In the genomic region with DNA sequence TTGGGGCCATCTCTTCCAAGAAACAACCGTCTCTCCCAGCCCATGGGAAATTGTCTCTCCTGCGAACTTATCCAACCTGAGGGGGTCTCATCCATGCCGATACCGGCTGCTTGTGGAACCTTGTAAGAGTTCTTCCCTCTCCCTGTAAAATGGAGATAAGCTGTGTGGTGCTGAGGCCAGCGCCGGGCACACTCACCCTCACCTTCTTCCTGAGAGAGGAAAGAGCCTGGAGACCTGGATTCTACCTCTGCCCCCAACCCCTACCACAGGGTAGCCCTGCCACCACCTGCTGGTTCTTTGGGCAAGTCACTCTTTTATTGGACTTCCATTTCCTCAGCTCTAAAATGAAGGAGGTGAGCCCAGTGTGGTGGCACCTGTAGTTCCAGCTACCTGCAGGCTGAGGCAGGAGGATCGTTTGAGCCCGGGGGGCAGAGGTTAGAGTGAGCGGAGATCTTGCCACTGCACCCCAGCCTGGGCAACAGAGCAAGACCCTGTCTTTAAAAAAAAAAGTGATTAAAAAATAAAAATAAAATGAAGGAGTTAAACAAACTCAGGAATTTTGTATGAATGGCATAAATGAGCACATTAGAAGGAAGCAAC, we compare ENCODE assay signal across 8 cellular contexts. TPM values are rescaled to one million over a fixed set of nuclear protein-coding genes. Genes with fewer than 3 reads are reported as not detected.
DNase-seq lines count a peak whose midpoint lies in the region; ATAC-seq and TF ChIP-seq lines count a peak whose summit lies in the region.

No MANE protein-coding gene starts in this region.

- peak overlapping the region; percentile 99 for H3K4me2 ChIP-seq in PC-3 (ENCODE audit: low read length)

- H2AFZ ChIP-seq in PC-3 (ENCODE audit: low read length) (peak overlapping the region; percentile 99), neuron (ENCODE audit: low read depth, low read length) (peak overlapping the region; percentile 92)

- TF ChIP-seq CTCF in PC-3 (conservative IDR thresholded peaks at IDR 0.05; ENCODE audit: low read depth, low read length) (no peak), endodermal cell (conservative IDR thresholded peaks at IDR 0.05) (no peak)

- H3K9me3 Mint-ChIP-seq in endodermal cell: no peaks in the 10 kb centered on the region

- H3K9me3 ChIP-seq in ES-I3 (ENCODE audit: control insufficient read depth, insufficient read depth, low read length) (no peaks in the 10 kb centered on the region), PC-3 (ENCODE audit: low read length) (no peaks in the 10 kb centered on the region), endodermal cell (ENCODE audit: control insufficient read depth, low read length) (no peaks in the 10 kb centered on the region), neuron (ENCODE audit: low read length) (no peaks in the 10 kb centered on the region)

- no peaks in the 10 kb centered on the region for H3F3A ChIP-seq in PC-3 (ENCODE audit: low read length, unreplicated experiment)

- H3K9me2 ChIP-seq in PC-3 (replicated peaks; ENCODE audit: low read length): no peaks in the 10 kb centered on the region

- DNase-seq in PC-3 (peak; percentile 10), endodermal cell (peak; percentile 61), 8988T (no peak)
- no peak for DNase-seq in activated effector memory CD4-positive, alpha-beta T cell treated with anti-CD3 and anti-CD28 coated beads, Interleukin-2, amount 50 U/mL, for 16 hours

- peak overlapping the region; percentile 87 for H3K9ac ChIP-seq in ES-I3 (ENCODE audit: low read depth, low read length)
- H3K9ac ChIP-seq in PC-3 (ENCODE audit: low read length): no peak overlapping the region
- H3K9ac ChIP-seq in endodermal cell (ENCODE audit: extremely low read depth, low read length, poor library complexity, severe bottlenecking): no peak overlapping the region

- CTCF ChIA-PET in PC-3 (lab: Charles Lee): no interaction called here

- H3K4me3 ChIP-seq in PC-3 (ENCODE audit: low read length) (peak overlapping the region; percentile 85), endodermal cell (ENCODE audit: low read length) (peak overlapping the region; percentile 84), neuron (ENCODE audit: low read length) (peak overlapping the region; percentile 55)

- H3K27me3 ChIP-seq in PC-3 (ENCODE audit: low read length) (no peaks in the 10 kb centered on the region), endodermal cell (ENCODE audit: control insufficient read depth, insufficient read depth, low read length, poor library complexity, severe bottlenecking) (peaks cover 29% of the 10 kb centered on the region), neuron (ENCODE audit: insufficient read depth, low read length) (no peaks in the 10 kb centered on the region)

- intact Hi-C loops in PC-3 (cut with micrococcal nuclease): loop anchor here (2.0 to 5.0 kb wide), 2 partner anchors 37 to 51 kb away; a partner anchor contains a TSS

- H3K27ac ChIP-seq in PC-3 (ENCODE audit: low read length): no peak overlapping the region
- H3K27ac ChIP-seq in endodermal cell (ENCODE audit: low read depth, low read length): no peak overlapping the region

- H3K4me3 Mint-ChIP-seq in endodermal cell: peak overlapping the region; percentile 51

- H3K27ac Mint-ChIP-seq in endodermal cell: no peak overlapping the region

- POLR2A ChIA-PET in PC-3 (lab: Charles Lee; ENCODE audit: unreplicated experiment): interaction anchor here (0.6 kb wide), 1 partner anchor 28 kb away, joined by 3 read pairs; no protein-coding TSS in a partner anchor

- H4K20me1 ChIP-seq in PC-3 (ENCODE audit: low read length): no peaks in the 10 kb centered on the region

- H3K4me1 ChIP-seq in ES-I3 (ENCODE audit: insufficient read depth, low read length) (peaks cover 5% of the 10 kb centered on the region; the same call in 1 of the 2 replicates), PC-3 (ENCODE audit: insufficient read depth, low read length) (peaks cover 5% of the 10 kb centered on the region), endodermal cell (ENCODE audit: control insufficient read depth, insufficient read depth, low read length) (no peaks in the 10 kb centered on the region), neuron (ENCODE audit: insufficient read depth, low read length) (peaks cover 8% of the 10 kb centered on the region)

- WGBS in endodermal cell (ENCODE audit: insufficient coverage in 1 of 2, insufficient read length in 1 of 2), 2 experiments: 8 to 43% methylated on average over 2 to 9 of the region's 9 CpGs

- H3K79me2 ChIP-seq in PC-3 (ENCODE audit: low read length): no peaks in the 10 kb centered on the region

- ATAC-seq in PC-3 (peak; percentile 11), GM19397 (IDR thresholded peaks at IDR 0.05; ENCODE audit: unreplicated experiment) (no peak), HG03469 (IDR thresholded peaks at IDR 0.05; ENCODE audit: unreplicated experiment) (no peak)

- H3K36me3 ChIP-seq in ES-I3 (ENCODE audit: insufficient read depth, low read length) (no peaks in the 10 kb centered on the region), PC-3 (ENCODE audit: low read depth, low read length) (no peaks in the 10 kb centered on the region), endodermal cell (ENCODE audit: control insufficient read depth, insufficient read depth, low read length) (no peaks in the 10 kb centered on the region), neuron (ENCODE audit: insufficient read depth, low read length) (no peaks in the 10 kb centered on the region)

- H3K27me3 Mint-ChIP-seq in endodermal cell (ENCODE audit: insufficient read depth): peaks cover 47% of the 10 kb centered on the region

- TSS peak; percentile 70 for BruUV-seq in PC-3 (replicated peaks; lab: Mats Ljungman, UMichigan)

- H3K36me3 Mint-ChIP-seq in endodermal cell (ENCODE audit: low read depth): no peaks in the 10 kb centered on the region

- H3K4me1 Mint-ChIP-seq in endodermal cell: peaks cover 13% of the 10 kb centered on the region

RNA-seq across cellular contexts. Expression of a gene that starts 38.4 kb away (rescaled TPM):
- 334 and 342 TPM in 2 replicates for total RNA-seq in PC-3 (2014; rRNA removed)
- 100 to 1,000 TPM; 456 to 549 TPM for total RNA-seq in endodermal cell
- 500 TPM for polyA plus RNA-seq in endodermal cell (2013, experiment 1 of 2)
- 448 TPM for polyA plus RNA-seq in endodermal cell (2013, experiment 2 of 2)

Comparison
In these comparisons a context has a peak if more than half of its experiments do, and no peak if none do; other contexts are left out.
1. DNase-seq: peak in PC-3 (single experiment) and endodermal cell (single experiment); none in activated effector memory CD4-positive, alpha-beta T cell treated with anti-CD3 and anti-CD28 coated beads, Interleukin-2, amount 50 U/mL, for 16 hours (single experiment) and 8988T (single experiment).
2. Peak in every context shown above with its lines, with median percentiles within 50 percentile points of each other: H3K4me3 ChIP-seq.